ENCODE assay signal across 18 cellular contexts in the genomic region with DNA sequence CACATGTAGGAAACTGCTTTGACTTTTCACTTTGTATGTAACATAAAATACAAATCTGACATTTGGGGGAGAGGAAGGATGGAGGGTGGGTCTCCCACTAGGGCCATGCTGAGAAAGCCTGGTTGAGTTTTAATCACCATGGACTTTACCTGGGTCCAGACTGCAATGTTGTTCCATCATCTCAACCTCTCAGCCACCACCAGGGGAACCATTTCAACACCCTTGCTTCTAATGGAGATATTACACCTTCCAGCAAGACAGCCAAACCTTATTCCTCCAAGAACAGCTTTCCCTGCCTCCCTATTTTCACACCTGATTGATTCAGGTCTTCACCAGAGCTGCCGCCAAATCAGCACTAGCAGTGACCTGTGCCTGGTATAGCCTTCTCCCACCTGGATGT. TPM values are rescaled to one million over a fixed set of nuclear protein-coding genes. Genes with fewer than 3 reads are reported as not detected.
A peak's percentile ranks its signal among the peaks of the same experiment; 100 is the strongest.
DNase-seq lines count a peak whose midpoint lies in the region; ATAC-seq, FAIRE-seq and TF ChIP-seq lines count a peak whose summit lies in the region.
"Had no signal": no experiment of that assay in that cellular context is flagged by ENCODE, and none has a peak within 500 bp of the region (broad histone marks: within the 10 kb centered on the region; RNA-seq: fewer than 3 reads in every experiment).

No MANE protein-coding gene starts in this region.

- TF ChIP-seq POLR2A in GM12878 (IDR thresholded peaks at IDR 0.05; ENCODE audit: low read depth, low read length): no peak

- H3K4me1 ChIP-seq in A673 (ENCODE audit: insufficient read depth, low read length, poor library complexity, severe bottlenecking) (peaks cover 5% of the 10 kb centered on the region), GM12878 (ENCODE audit: control insufficient read depth, insufficient read depth, low read length) (no peaks in the 10 kb centered on the region), psoas muscle (peaks cover 15% of the 10 kb centered on the region)
- H3K4me1 ChIP-seq: parathyroid adenoma had no signal

- in situ Hi-C loops in GM12878 (cut with MboI): no loop called here

- no peaks in the 10 kb centered on the region for H3K9me3 ChIP-seq in A673 (ENCODE audit: low read depth, low read length, poor library complexity, severe bottlenecking)
- no peaks in the 10 kb centered on the region for H3K9me3 ChIP-seq in GM12878 (replicated peaks; ENCODE audit: control insufficient read depth, insufficient read depth, low read length)
- no peaks in the 10 kb centered on the region for H3K9me3 ChIP-seq in psoas muscle

- no peak overlapping the region for H3K4me2 ChIP-seq in GM12878 (ENCODE audit: control insufficient read depth, insufficient read depth)

- FAIRE-seq in GM12878 (lab: Jason Lieb, UNC): no peak
- FAIRE-seq: H54 had no signal

- RAD21 ChIA-PET in GM12878 (lab: Charles Lee; ENCODE audit: unreplicated experiment): no interaction called here

- DNase-seq in A673 (ENCODE audit: low spot score) (no peak), HEK293T (ENCODE audit: extremely low spot score) (peak; percentile 19), GM12878 (ENCODE audit: low read depth, low spot score) (no peak), left kidney (ENCODE audit: low read depth, low spot score) (peak; percentile 15), NCI-H146 treated with DMSO at 0.1 percent for 48 hours (lab: John Stamatoyannopoulos, UW; ENCODE audit: unreplicated experiment) (no peak), psoas muscle (no peak)
- DNase-seq: activated naive CD8-positive, alpha-beta T cell treated with anti-CD3 and anti-CD28 coated beads for 36 hours; cerebellar nuclear complex; DMS79 treated with DMSO at 0.1 percent for 48 hours; MM.1S; SW 1271 had no signal

- TF ChIP-seq CTCF in A673 (conservative IDR thresholded peaks at IDR 0.05; ENCODE audit: low read depth, low read length) (peak; percentile 28; the same call in 1 of the 2 replicates), GM12878 (IDR thresholded peaks at IDR 0.05 in 2 of 3, conservative IDR thresholded peaks at IDR 0.05 in 1 of 3; ENCODE audit: control insufficient read depth in 2 of 3, extremely low read depth in 1 of 3, insufficient read depth in 1 of 3, low read depth in 3 of 3, low read length in 3 of 3) (peak in 2 of 3 experiments; percentile 8 to 14; a peak in 2 of 6 replicates), psoas muscle (IDR thresholded peaks at IDR 0.05) (no peak)

- no peak overlapping the region for H2AFZ ChIP-seq in GM12878 (ENCODE audit: control insufficient read depth, low read depth, low read length)
- H2AFZ ChIP-seq: parathyroid adenoma had no signal

- H3K27ac ChIP-seq in A673 (ENCODE audit: low read depth, low read length, poor library complexity, severe bottlenecking): no peak overlapping the region
- H3K27ac ChIP-seq in GM12878 (ENCODE audit: control insufficient read depth, insufficient read depth): no peak overlapping the region
- no peak overlapping the region for H3K27ac ChIP-seq in psoas muscle
- H3K27ac ChIP-seq: parathyroid adenoma had no signal

- 100% methylated on average over 1 of the region's 1 CpG for WGBS in GM12878 (ENCODE audit: insufficient coverage, insufficient replicate concordance, low lambda C conversion rate, missing lambda C conversion rate)
- 93 to 100% (median 98%) methylated on average over 1 of the region's 1 CpG for WGBS in psoas muscle, 3 donors

- POLR2A ChIA-PET in A673 (lab: Charles Lee; ENCODE audit: low non-redundant PET) (no interaction called here), HEK293T (lab: Yijun Ruan, JAX) (no interaction called here), GM12878 (lab: Charles Lee) (no interaction called here)

- no peak for TF ChIP-seq RAD21 in GM12878 (IDR thresholded peaks at IDR 0.05; ENCODE audit: insufficient read depth, low read depth, low read length)

- no peaks in the 10 kb centered on the region for H3K79me2 ChIP-seq in GM12878 (ENCODE audit: control insufficient read depth, insufficient read depth, low read length)
- H3K79me2 ChIP-seq: parathyroid adenoma had no signal

- CTCF ChIA-PET in A673 (lab: Charles Lee) (interaction anchor here (0.6 kb wide), 1 partner anchor 561 kb away, joined by 3 read pairs; no protein-coding TSS in a partner anchor), HEK293T (lab: Yijun Ruan, JAX) (interaction anchor here (0.8 kb wide), 1 partner anchor 12 kb away, joined by 3 read pairs; no protein-coding TSS in a partner anchor), GM12878 (lab: Yijun Ruan, JAX) (interaction anchor here (1.5 kb wide), 1 partner anchor 12 kb away, joined by 4 read pairs; no protein-coding TSS in a partner anchor)

- H3K9ac ChIP-seq in GM12878 (ENCODE audit: control insufficient read depth, insufficient read depth, low read length): no peak overlapping the region
- H3K9ac ChIP-seq: parathyroid adenoma had no signal

- H4K20me1 ChIP-seq in GM12878 (ENCODE audit: control insufficient read depth, insufficient read depth): no peaks in the 10 kb centered on the region

- no peak overlapping the region for H3K4me3 ChIP-seq in A673 (ENCODE audit: low read depth, low read length, poor library complexity, severe bottlenecking)
- no peak overlapping the region for H3K4me3 ChIP-seq in GM12878
- H3K4me3 ChIP-seq in psoas muscle: no peak overlapping the region

- no peaks in the 10 kb centered on the region for H3K36me3 ChIP-seq in A673 (ENCODE audit: insufficient read depth, low read length, poor library complexity, severe bottlenecking)
- no peaks in the 10 kb centered on the region for H3K36me3 ChIP-seq in GM12878 (ENCODE audit: control insufficient read depth in 2 of 2, insufficient read depth in 2 of 2, low read length in 1 of 2)
- H3K36me3 ChIP-seq in psoas muscle (ENCODE audit: insufficient read depth in 1 of 2, low read depth in 1 of 2): peaks cover 0 to 25% of the 10 kb centered on the region in 2 donors

- SMC1A ChIA-PET in GM12878 (lab: Charles Lee; ENCODE audit: uncharacterized antibody, unreplicated experiment): no interaction called here

- no peak for TF ChIP-seq EP300 in GM12878 (IDR thresholded peaks at IDR 0.05; ENCODE audit: borderline replicate concordance in 1 of 2, control insufficient read depth in 1 of 2, low read depth in 2 of 2, low read length in 2 of 2)

- peak; percentile 51; the same call in 2 of the 3 replicates for ATAC-seq in GM12878
- no peak for ATAC-seq in esophagus mucosa
- ATAC-seq in psoas muscle: no peak
- ATAC-seq in GM19023 (IDR thresholded peaks at IDR 0.05; ENCODE audit: unreplicated experiment): no peak

- BruUV-seq in A673 (replicated peaks; lab: Mats Ljungman, UMichigan) (no TSS peak), GM12878 (replicated peaks; lab: Mats Ljungman, UMichigan) (no TSS peak)

- intact Hi-C loops in A673 (cut with micrococcal nuclease; ENCODE audit: unreplicated experiment): no loop called here
- intact Hi-C loops in GM12878 (cut with micrococcal nuclease; ENCODE audit: unreplicated experiment): no loop called here
- intact Hi-C loops in psoas muscle (cut with DNase I): no loop called here

- no peaks in the 10 kb centered on the region for H3K27me3 ChIP-seq in A673 (replicated peaks; ENCODE audit: insufficient read depth, low read depth, low read length, poor library complexity)
- no peaks in the 10 kb centered on the region; a peak in 1 of 4 replicates for H3K27me3 ChIP-seq in GM12878 (replicated peaks in 1 of 2; ENCODE audit: control insufficient read depth in 2 of 2, insufficient read depth in 2 of 2, low read length in 1 of 2)
- no peaks in the 10 kb centered on the region for H3K27me3 ChIP-seq in psoas muscle (ENCODE audit: insufficient read depth in 3 of 3, low read length in 2 of 3)

TF ChIP-seq in HEK293T, 16 proteins besides CTCF, POLR2A, EP300 and RAD21:
- TF ChIP-seq L3MBTL2 (conservative IDR thresholded peaks at IDR 0.05): no peak

RNA-seq across cellular contexts. Expression of a gene that starts 56.0 kb away (rescaled TPM):
- total RNA-seq in A673 (2021) (not detected in 2 replicates), GM12878 (2014; rRNA removed) (0.11 and 0.34 TPM in 2 replicates), GM12878 (2014; rRNA removed; fragmentation: Illumina TruSeq; extraction: Trizol) (not detected in 2 replicates), GM12878 (2021) (0.13 and 0.26 TPM in 2 replicates), esophagus mucosa (not detected), psoas muscle (not detected)
- 0.40 TPM in 1 of 2 replicates, not detected in the other for total RNA-seq in GM12878 (2013; cell fraction: nucleolus; rRNA removed)
- not detected for polyA plus RNA-seq in GM12878 (2011; ENCODE audit: low read depth)
- polyA plus RNA-seq in GM12878 (2011; rRNA removed) (0.05 and 0.33 TPM in 2 replicates), GM12878 (2014; fragmentation: Illumina TruSeq; extraction: Trizol) (not detected in 2 replicates), GM12878 (2014; fragmentation: Nextera tagmentation; extraction: Ambion mirVana) (not detected), GM12878 (2014; rRNA removed) (0.06 and 0.08 TPM in 2 replicates), GM12878 (2016; fragmentation: Nextera tagmentation; extraction: Ambion mirVana) (not detected), psoas muscle (not detected)
- 0.06 and 0.08 TPM in 2 replicates for polyA plus RNA-seq in GM12878 (2011; cell fraction: cytosol; rRNA removed)
- 0.28 and 0.37 TPM in 2 replicates for polyA plus RNA-seq in GM12878 (2011; cell fraction: nucleus; rRNA removed)
- polyA plus RNA-seq in GM12878 (2012): 0.14 TPM in 1 of 2 replicates, not detected in the other
- not detected in 2 replicates for polyA minus RNA-seq in GM12878 (2011; rRNA and poly(A)+ RNA removed)
- not detected in 2 replicates for polyA minus RNA-seq in GM12878 (2011; cell fraction: cytosol; rRNA and poly(A)+ RNA removed)
- polyA minus RNA-seq in GM12878 (2011; cell fraction: nucleus; rRNA and poly(A)+ RNA removed): not detected in 2 replicates
- total RNA-seq: mononuclear cell, ureter had no signal
- polyA plus RNA-seq: esophagus had no signal

RNA-seq across cellular contexts. Expression of a gene that starts 56.2 kb away (rescaled TPM):
- total RNA-seq in A673 (2021) (35.9 and 47.2 TPM in 2 replicates), GM12878 (2014; rRNA removed) (23.7 and 24.3 TPM in 2 replicates), GM12878 (2014; rRNA removed; fragmentation: Illumina TruSeq; extraction: Trizol) (34.7 and 37.0 TPM in 2 replicates), GM12878 (2021) (19.7 and 24.1 TPM in 2 replicates), esophagus mucosa (7.3 TPM), psoas muscle (under 1 TPM; 0.11 to 0.34 (median 0.20) TPM)
- total RNA-seq in GM12878 (2013; cell fraction: nucleolus; rRNA removed): 35.7 and 42.7 TPM in 2 replicates
- polyA plus RNA-seq in GM12878 (2011; ENCODE audit: low read depth): 4.4 TPM
- polyA plus RNA-seq in GM12878 (2011; rRNA removed) (10.6 and 14.2 TPM in 2 replicates), GM12878 (2014; fragmentation: Illumina TruSeq; extraction: Trizol) (42.2 and 49.8 TPM in 2 replicates), GM12878 (2014; fragmentation: Nextera tagmentation; extraction: Ambion mirVana) (10 to 100 TPM in 1 of 2 experiments, 1 to 10 TPM in 1; 7.6 to 15.8 TPM), GM12878 (2014; rRNA removed) (13.3 and 13.7 TPM in 2 replicates), GM12878 (2016; fragmentation: Nextera tagmentation; extraction: Ambion mirVana) (10 to 100 TPM; 31.6 to 34.0 TPM), psoas muscle (under 1 TPM; 0.01 to 0.09 (median 0.07) TPM)
- 7.4 and 12.9 TPM in 2 replicates for polyA plus RNA-seq in GM12878 (2011; cell fraction: cytosol; rRNA removed)
- 19.6 and 26.4 TPM in 2 replicates for polyA plus RNA-seq in GM12878 (2011; cell fraction: nucleus; rRNA removed)
- polyA plus RNA-seq in GM12878 (2012): 5.7 and 8.9 TPM in 2 replicates
- polyA minus RNA-seq in GM12878 (2011; rRNA and poly(A)+ RNA removed): 10.4 and 21.2 TPM in 2 replicates
- polyA minus RNA-seq in GM12878 (2011; cell fraction: cytosol; rRNA and poly(A)+ RNA removed): 6.8 and 8.1 TPM in 2 replicates
- 12.9 and 16.2 TPM in 2 replicates for polyA minus RNA-seq in GM12878 (2011; cell fraction: nucleus; rRNA and poly(A)+ RNA removed)

Comparison
In these comparisons a context has a peak if more than half of its experiments do, and no peak if none do; other contexts are left out.
1. DNase-seq: peak in HEK293T (single experiment) and left kidney (single experiment); none in A673 (single experiment), GM12878 (single experiment), NCI-H146 treated with DMSO at 0.1 percent for 48 hours (single experiment) and psoas muscle (0 of 2).